Comparison of ENCODE assay signal across 9 cellular contexts in the genomic region with DNA sequence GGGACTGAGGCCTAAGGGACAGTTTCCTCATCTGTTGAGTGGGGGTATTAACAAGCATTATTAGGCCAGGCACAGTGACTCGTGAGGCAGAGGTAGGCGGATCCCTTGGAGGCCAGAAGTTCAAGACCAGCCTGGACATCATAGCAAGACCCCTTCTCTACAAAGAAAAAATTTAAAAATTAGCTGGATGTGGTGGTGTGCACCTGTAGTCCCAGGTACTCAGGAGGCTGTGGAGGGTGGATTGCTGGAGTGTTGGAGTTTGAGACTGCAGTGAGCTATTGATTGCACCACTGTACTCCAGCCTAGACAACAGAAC. TPM values are rescaled to one million over a fixed set of nuclear protein-coding genes. Genes with fewer than 3 reads are reported as not detected.
DNase-seq lines count a peak whose midpoint lies in the region; FAIRE-seq and TF ChIP-seq lines count a peak whose summit lies in the region.
"Had no signal": no experiment of that assay in that cellular context is flagged by ENCODE, and none has a peak within 500 bp of the region (broad histone marks: within the 10 kb centered on the region; RNA-seq: fewer than 3 reads in every experiment).

No MANE protein-coding gene starts in this region.

- H3K4ac ChIP-seq in H1 (replicated peaks; ENCODE audit: insufficient read length, low read depth, low read length), result no peak overlapping the region

- H3K27me3 Mint-ChIP-seq in IgD-negative memory B cell, result peaks cover 3% of the 10 kb centered on the region
- H3K27me3 Mint-ChIP-seq in endothelial cell (ENCODE audit: unreplicated experiment), result peaks cover 16% of the 10 kb centered on the region

- no peaks in the 10 kb centered on the region for H3K79me2 ChIP-seq in ACC112 (ENCODE audit: control insufficient read depth, insufficient read depth, low read length, unreplicated experiment)
- no peaks in the 10 kb centered on the region for H3K79me2 ChIP-seq in H1 (ENCODE audit: control insufficient read depth in 1 of 2, insufficient read depth in 2 of 2, low read length in 2 of 2)
- H3K79me2 ChIP-seq in osteoblast (ENCODE audit: insufficient read depth, low read length), result no peaks in the 10 kb centered on the region
- no peaks in the 10 kb centered on the region for H3K79me2 ChIP-seq in Karpas-422 (ENCODE audit: low read length)

- POLR2A ChIA-PET in H1 (lab: Charles Lee; ENCODE audit: partially characterized antibody), result interaction anchor here (0.6 to 3.0 kb wide), 8 partner anchors 9 to 71 kb away, joined by 3 to 41 read pairs (median 4); a partner anchor contains a TSS

- peaks cover 2% of the 10 kb centered on the region; the same call in 1 of the 2 replicates for H3K23me2 ChIP-seq in H1 (ENCODE audit: low read depth, low read length)

- H2AFZ ChIP-seq in ACC112 (ENCODE audit: low read length, unreplicated experiment) (no peak overlapping the region), H1 (ENCODE audit: low read length) (peak overlapping the region; percentile 65; the same call in 1 of the 2 replicates), osteoblast (ENCODE audit: low read length) (no peak overlapping the region), Karpas-422 (ENCODE audit: low read length) (no peak overlapping the region; the same call in 1 of the 2 replicates)

- H3K56ac ChIP-seq in H1 (replicated peaks; ENCODE audit: insufficient read length, low read depth, low read length), result no peak overlapping the region

- H3K79me1 ChIP-seq in H1 (ENCODE audit: low read depth, low read length), result no peaks in the 10 kb centered on the region; the same call in 1 of the 2 replicates

- H3K23ac ChIP-seq in H1 (ENCODE audit: insufficient read length), result no peak overlapping the region

- no peak overlapping the region for H3K4me3 ChIP-seq in ACC112 (ENCODE audit: low read depth, low read length)
- no peak overlapping the region for H3K4me3 ChIP-seq in H1 (ENCODE audit: extremely low read depth in 1 of 4, insufficient read depth in 2 of 4, low read depth in 3 of 4, low read length in 4 of 4)
- H3K4me3 ChIP-seq in osteoblast (ENCODE audit: insufficient read depth, low read length), result peak overlapping the region; percentile 64
- no peak overlapping the region for H3K4me3 ChIP-seq in Karpas-422 (ENCODE audit: low read length)

- H3K14ac ChIP-seq in H1 (ENCODE audit: insufficient read length), result no peak overlapping the region

- peak overlapping the region; percentile 97 for H2BK12ac ChIP-seq in H1 (ENCODE audit: low read depth, low read length)

- no peaks in the 10 kb centered on the region for H3K36me3 Mint-ChIP-seq in IgD-negative memory B cell
- H3K36me3 Mint-ChIP-seq in endothelial cell (ENCODE audit: low read depth, unreplicated experiment), result peaks cover 4% of the 10 kb centered on the region

- TF ChIP-seq EP300 in H1 (IDR thresholded peaks at IDR 0.05; ENCODE audit: borderline replicate concordance in 1 of 2, low read depth in 2 of 2, low read length in 2 of 2), result no peak

- H3K9me2 ChIP-seq in Karpas-422 (replicated peaks; ENCODE audit: insufficient read depth, low read length), result no peaks in the 10 kb centered on the region

- no peak overlapping the region for H2BK15ac ChIP-seq in H1 (ENCODE audit: low read length)

- H3K36me3 ChIP-seq in ACC112 (ENCODE audit: insufficient read depth, low read length) (no peaks in the 10 kb centered on the region), H1 (ENCODE audit: control insufficient read depth in 2 of 4, insufficient read depth in 4 of 4, low read length in 3 of 4) (no peaks in the 10 kb centered on the region), osteoblast (ENCODE audit: insufficient read depth, low read length) (no peaks in the 10 kb centered on the region), Karpas-422 (ENCODE audit: insufficient read depth, low read length) (no peaks in the 10 kb centered on the region)

- H3K9ac ChIP-seq in H1 (replicated peaks in 1 of 4; ENCODE audit: extremely low read depth in 1 of 4, low read depth in 3 of 4, low read length in 3 of 4), result no peak overlapping the region
- no peak overlapping the region for H3K9ac ChIP-seq in Karpas-422 (ENCODE audit: low read length)

- TF ChIP-seq RAD21 in H1 (IDR thresholded peaks at IDR 0.05 in 1 of 2, conservative IDR thresholded peaks at IDR 0.05 in 1 of 2; ENCODE audit: low read depth in 2 of 2, low read length in 2 of 2), result no peak

- no peak for TF ChIP-seq POLR2A in H1 (IDR thresholded peaks at IDR 0.05; ENCODE audit: control extremely low read depth in 1 of 2, low read depth in 2 of 2, low read length in 2 of 2)

- H3K18ac ChIP-seq in H1 (ENCODE audit: extremely low read depth, low read length), result no peak overlapping the region

- H3K27me3 ChIP-seq in ACC112 (ENCODE audit: insufficient read depth, low read length) (no peaks in the 10 kb centered on the region), H1 (replicated peaks in 1 of 4; ENCODE audit: control insufficient read depth in 3 of 4, extremely low read depth in 1 of 4, insufficient read depth in 3 of 4, low read length in 3 of 4) (peaks cover 0 to 7% (median 6%) of the 10 kb centered on the region in 4 experiments; a peak in 5 of 7 replicates), osteoblast (ENCODE audit: insufficient read depth, low read length) (no peaks in the 10 kb centered on the region), Karpas-422 (ENCODE audit: low read length) (0 out of 2 replicates have a peak, but pooled peaks cover under 1% of the 10 kb centered on the region)

- peak overlapping the region; percentile 92 for H2BK5ac ChIP-seq in H1 (ENCODE audit: low read depth, low read length)

- no peak overlapping the region for H2BK20ac ChIP-seq in H1 (ENCODE audit: low read length)

- peaks cover 20% of the 10 kb centered on the region for H3K4me1 ChIP-seq in ACC112 (ENCODE audit: control insufficient read depth, insufficient read depth, low read length, unreplicated experiment)
- H3K4me1 ChIP-seq in H1 (replicated peaks in 1 of 4; ENCODE audit: control insufficient read depth in 3 of 4, insufficient read depth in 4 of 4, low read length in 3 of 4), result peaks cover 0 to 11% (median 5%) of the 10 kb centered on the region in 4 experiments; a peak in 5 of 7 replicates
- peaks cover 28% of the 10 kb centered on the region for H3K4me1 ChIP-seq in osteoblast (ENCODE audit: insufficient read depth, low read length)
- H3K4me1 ChIP-seq in Karpas-422 (ENCODE audit: low read length), result peaks cover 20% of the 10 kb centered on the region

- peak overlapping the region in 1 of 2 experiments; percentile 37; a peak in 1 of 4 replicates for H3K4me2 ChIP-seq in H1 (ENCODE audit: insufficient read depth in 1 of 2, low read depth in 2 of 2, low read length in 2 of 2)
- peak overlapping the region; percentile 77 for H3K4me2 ChIP-seq in osteoblast (ENCODE audit: insufficient read depth, low read length)
- H3K4me2 ChIP-seq in Karpas-422 (ENCODE audit: low read depth, low read length, poor library complexity, severe bottlenecking), result no peak overlapping the region

- peak overlapping the region in 2 of 3 donors; percentile 91 to 99 for H3K27ac Mint-ChIP-seq in IgD-negative memory B cell
- H3K27ac Mint-ChIP-seq in endothelial cell (ENCODE audit: unreplicated experiment), result no peak overlapping the region
- H3K27ac Mint-ChIP-seq: activated naive CD4-positive, alpha-beta T cell treated with anti-CD3 and anti-CD28 coated beads for 36 hours had no signal

- no peaks in the 10 kb centered on the region for H4K20me1 ChIP-seq in H1 (replicated peaks in 1 of 2; ENCODE audit: control insufficient read depth in 1 of 2, insufficient read depth in 2 of 2, low read length in 2 of 2)
- H4K20me1 ChIP-seq in osteoblast (ENCODE audit: insufficient read depth, low read length), result no peaks in the 10 kb centered on the region
- no peaks in the 10 kb centered on the region for H4K20me1 ChIP-seq in Karpas-422 (ENCODE audit: insufficient read depth, low read depth, low read length)

- H4K8ac ChIP-seq in H1 (ENCODE audit: extremely low read depth, insufficient read depth, low read length), result peak overlapping the region; percentile 95; the same call in 1 of the 2 replicates

- 0 out of 2 replicates have a peak overlapping the region, but pooled peaks have one; percentile 69 for H2AK5ac ChIP-seq in H1 (ENCODE audit: low read depth, low read length)

- DNase-seq in H1 (ENCODE audit: low read depth in 1 of 2, low spot score in 2 of 2) (no peak), osteoblast (ENCODE audit: insufficient read length, low spot score, missing footprints) (no peak), endothelial cell (ENCODE audit: low spot score) (no peak), Karpas-422 (no peak), NCI-H2227 (lab: John Stamatoyannopoulos, UW; ENCODE audit: unreplicated experiment) (no peak), NCI-H1436 (lab: John Stamatoyannopoulos, UW) (no peak)

- WGBS in H1 (ENCODE audit: extremely low coverage in 1 of 2, insufficient coverage in 1 of 2, insufficient read length in 1 of 2, insufficient replicate concordance in 2 of 2, low coverage in 1 of 2, low lambda C conversion rate in 2 of 2, missing lambda C conversion rate in 1 of 2), 2 experiments, result 94% methylated on average over 2 of the region's 2 CpGs; no CpG with 5 or more reads in 1 of the 2 experiments

- H3K9me3 ChIP-seq in H1 (ENCODE audit: insufficient read depth in 2 of 2, low read depth in 1 of 2, low read length in 1 of 2), result no peaks in the 10 kb centered on the region
- no peaks in the 10 kb centered on the region for H3K9me3 ChIP-seq in osteoblast (ENCODE audit: low read depth, low read length)
- H3K9me3 ChIP-seq in Karpas-422 (ENCODE audit: low read length), result no peaks in the 10 kb centered on the region

- H3K27ac ChIP-seq in ACC112 (ENCODE audit: low read depth, low read length) (peak overlapping the region; percentile 97), H1 (ENCODE audit: low read depth, low read length) (0 out of 2 replicates have a peak overlapping the region, but pooled peaks have one; percentile 48), osteoblast (ENCODE audit: low read depth, low read length) (peak overlapping the region; percentile 99), Karpas-422 (ENCODE audit: low read length) (no peak overlapping the region)

- CTCF ChIA-PET in H1 (lab: Charles Lee; ENCODE audit: partially characterized antibody), result interaction anchor here (0.6 to 3.9 kb wide), 9 partner anchors 10 to 61 kb away, joined by 3 to 32 read pairs (median 6); a partner anchor contains a TSS

- H3K4me1 Mint-ChIP-seq in IgD-negative memory B cell (peaks cover 15 to 21% (median 19%) of the 10 kb centered on the region in 3 donors), endothelial cell (ENCODE audit: unreplicated experiment) (peaks cover 8% of the 10 kb centered on the region)

- no peak for TF ChIP-seq CTCF in H1 (IDR thresholded peaks at IDR 0.05; ENCODE audit: control extremely low read depth in 1 of 3, insufficient read depth in 1 of 3, low read depth in 1 of 3, low read length in 3 of 3)
- no peak for TF ChIP-seq CTCF in osteoblast (IDR thresholded peaks at IDR 0.05; ENCODE audit: extremely low read depth, low read depth, low read length)
- TF ChIP-seq CTCF in endothelial cell (IDR thresholded peaks at IDR 0.05; ENCODE audit: unreplicated experiment), result no peak

- H4K5ac ChIP-seq in H1 (ENCODE audit: insufficient read length, low read depth, low read length), result no peak overlapping the region

- peak overlapping the region; percentile 91 for H4K91ac ChIP-seq in H1 (replicated peaks; ENCODE audit: insufficient read length, low read length)

- no peak for FAIRE-seq in H1 (lab: Jason Lieb, UNC)

- H3K9me3 Mint-ChIP-seq in IgD-negative memory B cell, result no peaks in the 10 kb centered on the region
- no peaks in the 10 kb centered on the region for H3K9me3 Mint-ChIP-seq in endothelial cell (ENCODE audit: unreplicated experiment)
- H3K9me3 Mint-ChIP-seq: activated naive CD4-positive, alpha-beta T cell treated with anti-CD3 and anti-CD28 coated beads for 36 hours had no signal

- no peak overlapping the region for H2BK120ac ChIP-seq in H1 (replicated peaks; ENCODE audit: low read depth, low read length)

- H3K4me3 Mint-ChIP-seq in IgD-negative memory B cell (peak overlapping the region in 1 of 4 donors; percentile 74), endothelial cell (ENCODE audit: unreplicated experiment) (no peak overlapping the region)
- H3K4me3 Mint-ChIP-seq: activated naive CD4-positive, alpha-beta T cell treated with anti-CD3 and anti-CD28 coated beads for 36 hours had no signal

RNA-seq across cellular contexts. Expression of a gene that starts 11.3 kb away (rescaled TPM):
- 48.1 TPM for polyA plus RNA-seq in IgD-negative memory B cell
- total RNA-seq in H1 (2021; fragmentation: NEBNext Ultra II Directional; extraction: Animal tissue kit (Norgen Biotek cat#: 25700)), result 1.3 and 2.7 TPM in 2 replicates
- polyA plus RNA-seq in H1 (2011; rRNA removed), result 0.44 and 1.2 TPM in 2 replicates
- polyA plus RNA-seq in H1 (2011; cell fraction: cytosol; rRNA removed), result 0.32 TPM
- 5.2 TPM for polyA plus RNA-seq in H1 (2011; cell fraction: nucleus; rRNA removed)
- polyA plus RNA-seq in H1 (2012, experiment 1 of 2), result 1.1 to 4.3 TPM (median 2.6 TPM) in 4 replicates
- polyA plus RNA-seq in H1 (2012, experiment 2 of 2), result 2.4 TPM
- 0.85 TPM for polyA plus RNA-seq in H1 (2013, experiment 1 of 2)
- 0.79 TPM for polyA plus RNA-seq in H1 (2013, experiment 2 of 2)
- polyA minus RNA-seq in H1 (2011; rRNA and poly(A)+ RNA removed), result 2.8 and 6.9 TPM in 2 replicates
- polyA minus RNA-seq in H1 (2011; cell fraction: cytosol; rRNA and poly(A)+ RNA removed), result 1.5 TPM
- 39.4 TPM for polyA minus RNA-seq in H1 (2011; cell fraction: nucleus; rRNA and poly(A)+ RNA removed)
- 3.3 and 3.8 TPM in 2 replicates for total RNA-seq in osteoblast
- 64.2 TPM for total RNA-seq in endothelial cell (ENCODE audit: unreplicated experiment)
- 2.5 and 4.0 TPM in 2 replicates for total RNA-seq in Karpas-422 (2014; rRNA removed; shearing (Covaris generic); ENCODE audit: low replicate concordance)

RNA-seq across cellular contexts. Expression of a gene that starts 32.7 kb away (rescaled TPM):
- 50.2 TPM for polyA plus RNA-seq in IgD-negative memory B cell
- total RNA-seq in H1 (2021; fragmentation: NEBNext Ultra II Directional; extraction: Animal tissue kit (Norgen Biotek cat#: 25700)), result 44.7 and 46.4 TPM in 2 replicates
- polyA plus RNA-seq in H1 (2011; rRNA removed), result 94.2 and 112 TPM in 2 replicates
- 73.6 TPM for polyA plus RNA-seq in H1 (2011; cell fraction: cytosol; rRNA removed)
- polyA plus RNA-seq in H1 (2011; cell fraction: nucleus; rRNA removed), result 104 TPM
- polyA plus RNA-seq in H1 (2012, experiment 1 of 2), result 44.6 to 60.9 TPM (median 54.2 TPM) in 4 replicates
- polyA plus RNA-seq in H1 (2012, experiment 2 of 2), result 246 TPM
- 51.0 TPM for polyA plus RNA-seq in H1 (2013, experiment 1 of 2)
- polyA plus RNA-seq in H1 (2013, experiment 2 of 2), result 52.4 TPM
- polyA minus RNA-seq in H1 (2011; rRNA and poly(A)+ RNA removed), result 32.3 and 35.8 TPM in 2 replicates
- 33.8 TPM for polyA minus RNA-seq in H1 (2011; cell fraction: cytosol; rRNA and poly(A)+ RNA removed)
- 31.2 TPM for polyA minus RNA-seq in H1 (2011; cell fraction: nucleus; rRNA and poly(A)+ RNA removed)
- 88.4 and 96.3 TPM in 2 replicates for total RNA-seq in osteoblast
- 62.8 TPM for total RNA-seq in endothelial cell (ENCODE audit: unreplicated experiment)
- total RNA-seq in Karpas-422 (2014; rRNA removed; shearing (Covaris generic); ENCODE audit: low replicate concordance), result 121 and 175 TPM in 2 replicates

RNA-seq across cellular contexts. Expression of a gene that starts 40.4 kb away (rescaled TPM):
- polyA plus RNA-seq in IgD-negative memory B cell (0.71 TPM), H1 (2011; rRNA removed) (21.0 and 33.5 TPM in 2 replicates)
- 21.1 and 21.6 TPM in 2 replicates for total RNA-seq in H1 (2021; fragmentation: NEBNext Ultra II Directional; extraction: Animal tissue kit (Norgen Biotek cat#: 25700))
- 19.9 TPM for polyA plus RNA-seq in H1 (2011; cell fraction: cytosol; rRNA removed)
- 19.7 TPM for polyA plus RNA-seq in H1 (2011; cell fraction: nucleus; rRNA removed)
- 19.1 to 26.5 TPM (median 23.9 TPM) in 4 replicates for polyA plus RNA-seq in H1 (2012, experiment 1 of 2)
- polyA plus RNA-seq in H1 (2012, experiment 2 of 2), result 24.8 TPM
- 32.6 TPM for polyA plus RNA-seq in H1 (2013, experiment 1 of 2)
- polyA plus RNA-seq in H1 (2013, experiment 2 of 2), result 36.9 TPM
- 9.5 and 14.4 TPM in 2 replicates for polyA minus RNA-seq in H1 (2011; rRNA and poly(A)+ RNA removed)
- 8.3 TPM for polyA minus RNA-seq in H1 (2011; cell fraction: cytosol; rRNA and poly(A)+ RNA removed)
- polyA minus RNA-seq in H1 (2011; cell fraction: nucleus; rRNA and poly(A)+ RNA removed), result 9.9 TPM
- total RNA-seq in osteoblast (6.2 TPM in 2 replicates), endothelial cell (ENCODE audit: unreplicated experiment) (25.3 TPM)
- 3.1 and 4.6 TPM in 2 replicates for total RNA-seq in Karpas-422 (2014; rRNA removed; shearing (Covaris generic); ENCODE audit: low replicate concordance)

RNA-seq across cellular contexts. Expression of a gene that starts 41.8 kb away (rescaled TPM):
- 4.0 TPM for polyA plus RNA-seq in IgD-negative memory B cell
- total RNA-seq in H1 (2021; fragmentation: NEBNext Ultra II Directional; extraction: Animal tissue kit (Norgen Biotek cat#: 25700)), result 11.0 and 12.2 TPM in 2 replicates
- polyA plus RNA-seq in H1 (2011; rRNA removed), result 14.4 and 17.5 TPM in 2 replicates
- 20.7 TPM for polyA plus RNA-seq in H1 (2011; cell fraction: cytosol; rRNA removed)
- polyA plus RNA-seq in H1 (2011; cell fraction: nucleus; rRNA removed), result 17.1 TPM
- 12.0 to 16.7 TPM (median 14.4 TPM) in 4 replicates for polyA plus RNA-seq in H1 (2012, experiment 1 of 2)
- 13.0 TPM for polyA plus RNA-seq in H1 (2012, experiment 2 of 2)
- polyA plus RNA-seq in H1 (2013, experiment 1 of 2), result 35.8 TPM
- polyA plus RNA-seq in H1 (2013, experiment 2 of 2), result 34.9 TPM
- 2.3 and 4.2 TPM in 2 replicates for polyA minus RNA-seq in H1 (2011; rRNA and poly(A)+ RNA removed)
- 4.3 TPM for polyA minus RNA-seq in H1 (2011; cell fraction: cytosol; rRNA and poly(A)+ RNA removed)
- 5.6 TPM for polyA minus RNA-seq in H1 (2011; cell fraction: nucleus; rRNA and poly(A)+ RNA removed)
- total RNA-seq in osteoblast, result 0.29 and 0.36 TPM in 2 replicates
- 0.33 TPM for total RNA-seq in endothelial cell (ENCODE audit: unreplicated experiment)
- total RNA-seq in Karpas-422 (2014; rRNA removed; shearing (Covaris generic); ENCODE audit: low replicate concordance), result 0.71 and 8.0 TPM in 2 replicates

RNA-seq across cellular contexts. Expression of a gene that starts 50.0 kb away (rescaled TPM):
- polyA plus RNA-seq in IgD-negative memory B cell (2.2 TPM), H1 (2011; rRNA removed) (16.8 and 18.4 TPM in 2 replicates)
- total RNA-seq in H1 (2021; fragmentation: NEBNext Ultra II Directional; extraction: Animal tissue kit (Norgen Biotek cat#: 25700)), result 34.8 and 38.0 TPM in 2 replicates
- polyA plus RNA-seq in H1 (2011; cell fraction: cytosol; rRNA removed), result 16.6 TPM
- polyA plus RNA-seq in H1 (2011; cell fraction: nucleus; rRNA removed), result 10.3 TPM
- polyA plus RNA-seq in H1 (2012, experiment 1 of 2), result 20.0 to 27.9 TPM (median 23.6 TPM) in 4 replicates
- polyA plus RNA-seq in H1 (2012, experiment 2 of 2), result 18.3 TPM
- polyA plus RNA-seq in H1 (2013, experiment 1 of 2), result 42.2 TPM
- polyA plus RNA-seq in H1 (2013, experiment 2 of 2), result 43.6 TPM
- polyA minus RNA-seq in H1 (2011; rRNA and poly(A)+ RNA removed), result 8.2 and 8.3 TPM in 2 replicates
- 21.5 TPM for polyA minus RNA-seq in H1 (2011; cell fraction: cytosol; rRNA and poly(A)+ RNA removed)
- 14.5 TPM for polyA minus RNA-seq in H1 (2011; cell fraction: nucleus; rRNA and poly(A)+ RNA removed)
- total RNA-seq in osteoblast (10.5 and 10.6 TPM in 2 replicates), endothelial cell (ENCODE audit: unreplicated experiment) (4.4 TPM)
- 6.6 and 10.5 TPM in 2 replicates for total RNA-seq in Karpas-422 (2014; rRNA removed; shearing (Covaris generic); ENCODE audit: low replicate concordance)

Comparison
In these comparisons a context has a peak if more than half of its experiments do, and no peak if none do; other contexts are left out.
1. RNA of a gene that starts 11.3 kb away (total RNA-seq): 64.2 TPM in endothelial cell (single experiment); 2.5 to 4.0 TPM in Karpas-422, 3.3 to 3.8 TPM in osteoblast and 1.3 to 2.7 TPM in H1; every median in the first group is over 10 times any median in the second.